Comparison of ENCODE assay signal across 8 cellular contexts in genomic region chr16:1428511-1428910, GRCh38. TPM values are rescaled to one million over a fixed set of nuclear protein-coding genes. Genes with fewer than 3 reads are reported as not detected.
DNase-seq lines count a peak whose midpoint lies in the region; ATAC-seq and TF ChIP-seq lines count a peak whose summit lies in the region.

No MANE protein-coding gene starts in this region.

- H3K4me3 ChIP-seq in smooth muscle cell: no peak overlapping the region

- H3F3A ChIP-seq in smooth muscle cell (ENCODE audit: low read depth): no peaks in the 10 kb centered on the region

- H3K27ac ChIP-seq in smooth muscle cell (ENCODE audit: low read depth): no peak overlapping the region

- H3K9me3 Mint-ChIP-seq in dendritic cell treated with granulocyte-macrophage colony-stimulating factor and Interleukin-4, amounts not matched to agents 40 ng/mL and 50 ng/mL, for 4 days: no peaks in the 10 kb centered on the region

- H3K79me2 ChIP-seq in smooth muscle cell (ENCODE audit: low read depth): no peaks in the 10 kb centered on the region

- no peaks in the 10 kb centered on the region for H3K27me3 ChIP-seq in smooth muscle cell (ENCODE audit: low read depth)

- no peak overlapping the region for H2AFZ ChIP-seq in smooth muscle cell (ENCODE audit: low read depth)

- H3K27me3 Mint-ChIP-seq in dendritic cell treated with granulocyte-macrophage colony-stimulating factor and Interleukin-4, amounts not matched to agents 40 ng/mL and 50 ng/mL, for 4 days: peaks cover 27% of the 10 kb centered on the region

- no peaks in the 10 kb centered on the region for H3K4me1 ChIP-seq in smooth muscle cell (ENCODE audit: low read depth)

- intact Hi-C loops in dendritic cell treated with granulocyte-macrophage colony-stimulating factor and Interleukin-4, amounts not matched to agents 40 ng/mL and 50 ng/mL, for 4 days (cut with micrococcal nuclease): loop anchor here (10.0 kb wide), 1 partner anchor 186 kb away; the partner anchor contains the start of genes CRAMP1 and IFT140

- peak overlapping the region; percentile 48 for H3K4me3 Mint-ChIP-seq in dendritic cell treated with granulocyte-macrophage colony-stimulating factor and Interleukin-4, amounts not matched to agents 40 ng/mL and 50 ng/mL, for 4 days

- no peak for ATAC-seq in HG03442 (IDR thresholded peaks at IDR 0.05; ENCODE audit: unreplicated experiment)

- H3K9ac ChIP-seq in smooth muscle cell (ENCODE audit: low read depth): no peak overlapping the region

- H3K9me3 ChIP-seq in smooth muscle cell (replicated peaks; ENCODE audit: low read depth): no peaks in the 10 kb centered on the region

- TF ChIP-seq CTCF in GM12874 (IDR thresholded peaks at IDR 0.05; ENCODE audit: insufficient read depth, low read depth, low read length): peak; percentile 50
- TF ChIP-seq CTCF in smooth muscle cell (IDR thresholded peaks at IDR 0.05; ENCODE audit: borderline replicate concordance, insufficient read depth, poor library complexity, severe bottlenecking): peak; percentile 7

- H3K4me1 Mint-ChIP-seq in dendritic cell treated with granulocyte-macrophage colony-stimulating factor and Interleukin-4, amounts not matched to agents 40 ng/mL and 50 ng/mL, for 4 days (ENCODE audit: low read depth): no peaks in the 10 kb centered on the region

- no peaks in the 10 kb centered on the region for H4K20me1 ChIP-seq in smooth muscle cell (ENCODE audit: low read depth)

- H3K36me3 ChIP-seq in smooth muscle cell (ENCODE audit: low read depth): no peaks in the 10 kb centered on the region

- H3K27ac Mint-ChIP-seq in dendritic cell treated with granulocyte-macrophage colony-stimulating factor and Interleukin-4, amounts not matched to agents 40 ng/mL and 50 ng/mL, for 4 days: peak overlapping the region; percentile 70

- WGBS in smooth muscle cell (ENCODE audit: low lambda C conversion rate): 70% methylated on average over 21 of the region's 21 CpGs

- no peak overlapping the region for H3K4me2 ChIP-seq in smooth muscle cell

- no peaks in the 10 kb centered on the region for H3K36me3 Mint-ChIP-seq in dendritic cell treated with granulocyte-macrophage colony-stimulating factor and Interleukin-4, amounts not matched to agents 40 ng/mL and 50 ng/mL, for 4 days (ENCODE audit: low read depth)

- DNase-seq in SKM-1 treated with dmso at 0.1 percent for 144 hours (lab: John Stamatoyannopoulos, UW; ENCODE audit: unreplicated experiment) (peak; percentile 65), smooth muscle cell (lab: John Stamatoyannopoulos, UW; ENCODE audit: unreplicated experiment) (no peak), NCI-H748 treated with DMSO at 0.1 percent for 48 hours (lab: John Stamatoyannopoulos, UW) (no peak), NCI-H1930 (lab: John Stamatoyannopoulos, UW) (no peak), NCI-H2107 treated with DMSO at 0.1 percent for 48 hours (lab: John Stamatoyannopoulos, UW; ENCODE audit: unreplicated experiment) (no peak)

RNA-seq across cellular contexts. Expression of gene PERCC1, which starts 2.4 kb away (rescaled TPM):
- not detected in 2 replicates for total RNA-seq in smooth muscle cell
- polyA plus RNA-seq in smooth muscle cell: not detected in 2 replicates

RNA-seq across cellular contexts. Expression of gene UQCC4, which starts 8.0 kb away (rescaled TPM):
- total RNA-seq in smooth muscle cell: 17.2 and 21.8 TPM in 2 replicates
- polyA plus RNA-seq in smooth muscle cell: 29.6 and 33.0 TPM in 2 replicates

RNA-seq across cellular contexts. Expression of gene UNKL, which starts 14.0 kb away (rescaled TPM):
- 5.2 and 8.2 TPM in 2 replicates for total RNA-seq in smooth muscle cell
- polyA plus RNA-seq in smooth muscle cell: 6.2 and 9.3 TPM in 2 replicates

RNA-seq across cellular contexts. Expression of gene CCDC154, which starts 15.8 kb away (rescaled TPM):
- not detected in 2 replicates for total RNA-seq in smooth muscle cell
- polyA plus RNA-seq in smooth muscle cell: 0.24 and 1.0 TPM in 2 replicates

RNA-seq across cellular contexts. Expression of gene CLCN7, which starts 46.3 kb away (rescaled TPM):
- total RNA-seq in smooth muscle cell: 15.6 and 25.9 TPM in 2 replicates
- polyA plus RNA-seq in smooth muscle cell: 45.2 and 59.9 TPM in 2 replicates
